Comparison of ENCODE assay signal across 14 cellular contexts in genomic region chr17:21119945-21120249, GRCh38. TPM values are rescaled to one million over a fixed set of nuclear protein-coding genes. Genes with fewer than 3 reads are reported as not detected.
DNase-seq lines count a peak whose midpoint lies in the region; ATAC-seq and TF ChIP-seq lines count a peak whose summit lies in the region.
"Had no signal": no experiment of that assay in that cellular context is flagged by ENCODE, and none has a peak within 500 bp of the region (broad histone marks: within the 10 kb centered on the region; RNA-seq: fewer than 3 reads in every experiment).

No MANE protein-coding gene starts in this region.

- no peak overlapping the region for H3K4me3 Mint-ChIP-seq in activated CD4-positive, alpha-beta memory T cell treated with anti-CD3 and anti-CD28 coated beads for 36 hours
- no peak overlapping the region for H3K4me3 Mint-ChIP-seq in activated CD4-positive, alpha-beta memory T cell treated with anti-CD3 and anti-CD28 coated beads, Interleukin-2, amount 10 ng/mL, durations not matched to agents 7 days and 5 days
- no peak overlapping the region for H3K4me3 Mint-ChIP-seq in GM23338
- peak overlapping the region; percentile 27 to 53 for H3K4me3 Mint-ChIP-seq in stimulated activated naive CD8-positive, alpha-beta T cell treated with anti-CD3 and anti-CD28 coated beads, Interleukin-15, amount 100 ng/mL, for 72 hours
- H3K4me3 Mint-ChIP-seq: endodermal cell had no signal

- H3K4me1 ChIP-seq in GM23338 (ENCODE audit: insufficient read depth) (peaks cover 12% of the 10 kb centered on the region), ascending aorta (peaks cover 0 to 6% of the 10 kb centered on the region in 2 donors), spleen (peaks cover 0 to 29% (median 21%) of the 10 kb centered on the region in 6 donors)

- peaks cover 11% of the 10 kb centered on the region for H3K4me1 Mint-ChIP-seq in activated CD4-positive, alpha-beta memory T cell treated with anti-CD3 and anti-CD28 coated beads for 36 hours (ENCODE audit: low read depth)
- peaks cover 12% of the 10 kb centered on the region for H3K4me1 Mint-ChIP-seq in activated CD4-positive, alpha-beta memory T cell treated with anti-CD3 and anti-CD28 coated beads, Interleukin-2, amount 10 ng/mL, durations not matched to agents 7 days and 5 days
- peaks cover 14% of the 10 kb centered on the region for H3K4me1 Mint-ChIP-seq in GM23338
- H3K4me1 Mint-ChIP-seq in stimulated activated naive CD8-positive, alpha-beta T cell treated with anti-CD3 and anti-CD28 coated beads, Interleukin-15, amount 100 ng/mL, for 72 hours: peaks cover 16% of the 10 kb centered on the region

- 0 to 1% (median 1%) methylated on average over 4 to 5 of the region's 5 CpGs for WGBS in spleen, 5 donors

- H3K9me3 ChIP-seq in ascending aorta: no peaks in the 10 kb centered on the region
- no peaks in the 10 kb centered on the region for H3K9me3 ChIP-seq in spleen
- H3K9me3 ChIP-seq: BLaER1, upper lobe of left lung had no signal

- CTCF ChIA-PET in activated CD4-positive, alpha-beta memory T cell treated with anti-CD3 and anti-CD28 coated beads for 36 hours (lab: Charles Lee): interaction anchor here (0.8 to 5.0 kb wide), 26 partner anchors 9 to 399 kb away, joined by 3 to 36 read pairs (median 4); no protein-coding TSS in a partner anchor
- CTCF ChIA-PET in activated CD4-positive, alpha-beta memory T cell treated with anti-CD3 and anti-CD28 coated beads, Interleukin-2, amount 10 ng/mL, durations not matched to agents 7 days and 5 days (lab: Charles Lee): interaction anchor here (0.9 to 5.1 kb wide), 13 partner anchors 8 to 392 kb away, joined by 3 to 31 read pairs (median 6); partner anchors contain the start of genes TMEM11 and USP22

- H4K20me1 ChIP-seq in GM23338 (replicated peaks; ENCODE audit: insufficient read depth): no peaks in the 10 kb centered on the region
- H4K20me1 ChIP-seq: BLaER1 had no signal

- no peak overlapping the region for H3K27ac ChIP-seq in GM23338 (ENCODE audit: low read depth)
- peak overlapping the region; percentile 10 to 57 for H3K27ac ChIP-seq in ascending aorta
- peak overlapping the region in 4 of 8 donors; percentile 24 to 54 (median 36) for H3K27ac ChIP-seq in spleen
- H3K27ac ChIP-seq: BLaER1 had no signal

- H3F3A ChIP-seq in GM23338 (replicated peaks; ENCODE audit: low read depth): peaks cover 6% of the 10 kb centered on the region; the same call in 1 of the 2 replicates

- H2AFZ ChIP-seq in GM23338: no peak overlapping the region

- H3K4me2 ChIP-seq in GM23338: 0 out of 2 replicates have a peak overlapping the region, but pooled peaks have one; percentile 28

- H3K27me3 ChIP-seq in GM23338 (ENCODE audit: insufficient read depth): no peaks in the 10 kb centered on the region
- no peaks in the 10 kb centered on the region for H3K27me3 ChIP-seq in ascending aorta
- peaks cover 0 to 6% (median 0%) of the 10 kb centered on the region in 7 donors for H3K27me3 ChIP-seq in spleen (replicated peaks in 1 of 7)
- H3K27me3 ChIP-seq: BLaER1, upper lobe of left lung had no signal

- H3K4me3 ChIP-seq in GM23338 (no peak overlapping the region), ascending aorta (peak overlapping the region in 1 of 2 donors; percentile 30), spleen (no peak overlapping the region)
- H3K4me3 ChIP-seq: BLaER1, upper lobe of left lung had no signal

- TF ChIP-seq POLR2A in spleen (IDR thresholded peaks at IDR 0.05): no peak

- H3K36me3 ChIP-seq in GM23338 (ENCODE audit: insufficient read depth) (no peaks in the 10 kb centered on the region), ascending aorta (no peaks in the 10 kb centered on the region), spleen (no peaks in the 10 kb centered on the region)
- H3K36me3 ChIP-seq: BLaER1, upper lobe of left lung had no signal

- H3K9me3 Mint-ChIP-seq in activated CD4-positive, alpha-beta memory T cell treated with anti-CD3 and anti-CD28 coated beads for 36 hours: no peaks in the 10 kb centered on the region
- no peaks in the 10 kb centered on the region for H3K9me3 Mint-ChIP-seq in activated CD4-positive, alpha-beta memory T cell treated with anti-CD3 and anti-CD28 coated beads, Interleukin-2, amount 10 ng/mL, durations not matched to agents 7 days and 5 days
- no peaks in the 10 kb centered on the region for H3K9me3 Mint-ChIP-seq in GM23338
- H3K9me3 Mint-ChIP-seq in stimulated activated naive CD8-positive, alpha-beta T cell treated with anti-CD3 and anti-CD28 coated beads, Interleukin-15, amount 100 ng/mL, for 72 hours: no peaks in the 10 kb centered on the region
- H3K9me3 Mint-ChIP-seq: activated naive CD4-positive, alpha-beta T cell treated with anti-CD3 and anti-CD28 coated beads, Interleukin-2, amount 50 U/mL, for 72 hours; endodermal cell; naive thymus-derived CD8-positive, alpha-beta T cell had no signal

- no peaks in the 10 kb centered on the region for H3K36me3 Mint-ChIP-seq in activated CD4-positive, alpha-beta memory T cell treated with anti-CD3 and anti-CD28 coated beads for 36 hours
- H3K36me3 Mint-ChIP-seq in activated CD4-positive, alpha-beta memory T cell treated with anti-CD3 and anti-CD28 coated beads, Interleukin-2, amount 10 ng/mL, durations not matched to agents 7 days and 5 days (ENCODE audit: low read depth): no peaks in the 10 kb centered on the region
- H3K36me3 Mint-ChIP-seq in GM23338 (ENCODE audit: low read depth): no peaks in the 10 kb centered on the region
- H3K36me3 Mint-ChIP-seq: activated naive CD4-positive, alpha-beta T cell treated with anti-CD3 and anti-CD28 coated beads, Interleukin-2, amount 50 U/mL, for 72 hours; naive thymus-derived CD8-positive, alpha-beta T cell had no signal

- peaks cover 1% of the 10 kb centered on the region for H3K27me3 Mint-ChIP-seq in activated CD4-positive, alpha-beta memory T cell treated with anti-CD3 and anti-CD28 coated beads for 36 hours
- H3K27me3 Mint-ChIP-seq in activated CD4-positive, alpha-beta memory T cell treated with anti-CD3 and anti-CD28 coated beads, Interleukin-2, amount 10 ng/mL, durations not matched to agents 7 days and 5 days: peaks cover 4% of the 10 kb centered on the region
- H3K27me3 Mint-ChIP-seq in GM23338 (ENCODE audit: insufficient read depth, low read depth, poor library complexity): peaks cover 15% of the 10 kb centered on the region
- peaks cover 8% of the 10 kb centered on the region for H3K27me3 Mint-ChIP-seq in stimulated activated naive CD8-positive, alpha-beta T cell treated with anti-CD3 and anti-CD28 coated beads, Interleukin-15, amount 100 ng/mL, for 72 hours

- ATAC-seq in GM23338: no peak
- no peak for ATAC-seq in stimulated activated naive CD8-positive, alpha-beta T cell treated with anti-CD3 and anti-CD28 coated beads, Interleukin-15, amount 100 ng/mL, for 72 hours

- DNase-seq in activated CD4-positive, alpha-beta memory T cell treated with anti-CD3 and anti-CD28 coated beads for 36 hours: no peak
- no peak for DNase-seq in activated CD4-positive, alpha-beta memory T cell treated with anti-CD3 and anti-CD28 coated beads, Interleukin-2, amount 10 ng/mL, durations not matched to agents 7 days and 5 days
- no peak for DNase-seq in GM23338 (ENCODE audit: low spot score)
- no peak for DNase-seq in ascending aorta (ENCODE audit: low spot score in 2 of 2)
- DNase-seq in stimulated activated naive CD8-positive, alpha-beta T cell treated with anti-CD3 and anti-CD28 coated beads, Interleukin-15, amount 100 ng/mL, for 72 hours: no peak
- DNase-seq in stimulated activated CD4-positive, alpha-beta T cell treated with anti-CD3 and anti-CD28 coated beads, Interleukin-4, amount 100 ng/mL, for 1 hour: no peak
- no peak for DNase-seq in NCI-H526 treated with DMSO at 0.1 percent for 48 hours (lab: John Stamatoyannopoulos, UW)
- DNase-seq in spleen: no peak
- DNase-seq: GF-D8 had no signal

- H3K9me2 ChIP-seq in GM23338 (ENCODE audit: insufficient read depth): 0 out of 2 replicates have a peak, but pooled peaks cover 4% of the 10 kb centered on the region

- TF ChIP-seq CTCF in GM23338 (conservative IDR thresholded peaks at IDR 0.05; ENCODE audit: low read depth in 2 of 2) (no peak), ascending aorta (IDR thresholded peaks at IDR 0.05) (no peak), spleen (IDR thresholded peaks at IDR 0.05 in 8 of 11, conservative IDR thresholded peaks at IDR 0.05 in 3 of 11) (peak in 1 of 11 experiments; percentile 7)

- POLR2A ChIA-PET in activated CD4-positive, alpha-beta memory T cell treated with anti-CD3 and anti-CD28 coated beads for 36 hours (lab: Charles Lee): interaction anchor here (0.9 to 1.5 kb wide), 2 partner anchors 11 to 93 kb away, joined by 3 to 5 read pairs; partner anchors contain the start of gene TMEM11
- POLR2A ChIA-PET in activated CD4-positive, alpha-beta memory T cell treated with anti-CD3 and anti-CD28 coated beads, Interleukin-2, amount 10 ng/mL, durations not matched to agents 7 days and 5 days (lab: Charles Lee): interaction anchor here (1.0 to 1.8 kb wide), 2 partner anchors 74 to 94 kb away, joined by 3 to 5 read pairs; partner anchors contain the start of gene TMEM11

- peak overlapping the region; percentile 24 for H3K27ac Mint-ChIP-seq in activated CD4-positive, alpha-beta memory T cell treated with anti-CD3 and anti-CD28 coated beads for 36 hours
- H3K27ac Mint-ChIP-seq in activated CD4-positive, alpha-beta memory T cell treated with anti-CD3 and anti-CD28 coated beads, Interleukin-2, amount 10 ng/mL, durations not matched to agents 7 days and 5 days: no peak overlapping the region
- H3K27ac Mint-ChIP-seq in GM23338: no peak overlapping the region
- no peak overlapping the region for H3K27ac Mint-ChIP-seq in stimulated activated naive CD8-positive, alpha-beta T cell treated with anti-CD3 and anti-CD28 coated beads, Interleukin-15, amount 100 ng/mL, for 72 hours

- no peaks in the 10 kb centered on the region for H3K79me2 ChIP-seq in GM23338 (replicated peaks; ENCODE audit: insufficient read depth)

- intact Hi-C loops in activated CD4-positive, alpha-beta memory T cell treated with anti-CD3 and anti-CD28 coated beads for 36 hours (cut with micrococcal nuclease): loop anchor here (1.0 kb wide), 1 partner anchor 391 kb away; no protein-coding TSS in a partner anchor
- intact Hi-C loops in ascending aorta (cut with DNase I): loop anchor here (1.0 to 5.0 kb wide), 2 partner anchors 337 to 391 kb away; no protein-coding TSS in a partner anchor
- intact Hi-C loops in spleen (cut with DNase I; ENCODE audit: low total_unique reads): loop anchor here (5.0 to 10.0 kb wide), 2 partner anchors 165 to 392 kb away; partner anchors contain the start of gene MAP2K3

RNA-seq across cellular contexts. Expression of gene DHRS7B, which starts 6.9 kb away (rescaled TPM):
- 10 to 100 TPM; 13.5 to 15.9 TPM for total RNA-seq in activated CD4-positive, alpha-beta memory T cell treated with anti-CD3 and anti-CD28 coated beads for 36 hours
- total RNA-seq in activated CD4-positive, alpha-beta memory T cell treated with anti-CD3 and anti-CD28 coated beads, Interleukin-2, amount 10 ng/mL, durations not matched to agents 7 days and 5 days: 10 to 100 TPM; 12.1 to 15.3 TPM
- 24.7 and 26.6 TPM in 2 replicates for total RNA-seq in GM23338 (2014; rRNA removed; shearing (Covaris generic))
- 26.8 and 27.9 TPM in 2 replicates for polyA plus RNA-seq in GM23338 (2016; fragmentation: Nextera tagmentation; extraction: Ambion mirVana)
- total RNA-seq in ascending aorta: 89.5 TPM
- total RNA-seq in spleen: 10 to 100 TPM; 13.3 to 31.3 (median 19.7) TPM
- polyA plus RNA-seq in spleen: 10 to 100 TPM; 13.6 to 18.4 (median 16.7) TPM

Comparison
In these comparisons a context has a peak if more than half of its experiments do, and no peak if none do; other contexts are left out.
1. H3K4me3 Mint-ChIP-seq: peak in stimulated activated naive CD8-positive, alpha-beta T cell treated with anti-CD3 and anti-CD28 coated beads, Interleukin-15, amount 100 ng/mL, for 72 hours (2 of 2); none in activated CD4-positive, alpha-beta memory T cell treated with anti-CD3 and anti-CD28 coated beads for 36 hours (single experiment), activated CD4-positive, alpha-beta memory T cell treated with anti-CD3 and anti-CD28 coated beads, Interleukin-2, amount 10 ng/mL, durations not matched to agents 7 days and 5 days (single experiment) and GM23338 (single experiment).